ENCODE assay signal across 34 cellular contexts in the genomic region with DNA sequence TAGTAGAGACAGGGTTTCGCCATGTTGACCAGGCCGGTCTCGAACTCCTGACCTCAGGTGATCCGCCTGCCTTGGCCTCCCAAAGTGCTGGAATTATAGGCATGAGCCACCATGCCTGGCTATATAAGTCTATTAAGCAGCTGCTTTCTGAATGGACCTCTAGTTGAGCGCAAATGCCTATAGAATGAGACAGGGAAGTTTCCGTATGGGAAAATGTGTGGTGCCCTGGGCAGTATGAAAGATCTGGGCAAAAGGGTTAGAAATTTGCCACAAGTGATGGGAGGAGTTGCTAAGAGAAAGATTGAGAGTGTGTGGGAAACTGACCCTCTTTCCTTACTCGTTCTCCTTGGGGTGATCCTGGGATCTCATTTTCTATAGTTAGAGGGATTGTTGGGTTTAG.
"Had no signal": no experiment of that assay in that cellular context is flagged by ENCODE, and none has a peak within 500 bp of the region (broad histone marks: within the 10 kb centered on the region; RNA-seq: fewer than 3 reads in every experiment).

No MANE protein-coding gene starts in this region.

- H3K9me3 ChIP-seq: MG63 had no signal

- H3K9ac ChIP-seq: KMS-11 had no signal

- H3K4me3 ChIP-seq: MG63 had no signal

- DNase-seq: Karpas-422, Kasumi-1, KG1, MG63, MM.1S, MV-4-11, NCI-H1048, NCI-H1092, NCI-H1092 treated with DMSO at 0.1 percent for 48 hours, NCI-H1105, NCI-H1105 treated with DMSO at 0.1 percent for 48 hours, NCI-H1417, NCI-H1417 treated with DMSO at 0.1 percent for 48 hours, NCI-H1436, NCI-H1436 treated with DMSO at 0.1 percent for 48 hours, NCI-H146, NCI-H1694, NCI-H1694 treated with DMSO at 0.1 percent for 48 hours, NCI-H187, NCI-H187 treated with DMSO at 0.1 percent for 48 hours, NCI-H1930, NCI-H2029, NCI-H2029 treated with DMSO at 0.1 percent for 48 hours, NCI-H2081, NCI-H2081 treated with DMSO at 0.1 percent for 48 hours, NCI-H2107, NCI-H2171, NCI-H2171 treated with DMSO at 0.1 percent for 48 hours, NCI-H2227 treated with DMSO at 0.1 percent for 48 hours, NCI-H226, NCI-H345, NCI-H446, NCI-H446 treated with DMSO at 0.1 percent for 48 hours had no signal

- H3K27ac ChIP-seq: KMS-11 had no signal

- H3K4me2 ChIP-seq: KMS-11 had no signal

- H3K36me3 ChIP-seq: MG63 had no signal
